ENCODE assay signal across 1 cellular context in genomic region chr14:64636208-64636979, GRCh38.
TF ChIP-seq lines count a peak whose summit lies in the region.

No MANE protein-coding gene starts in this region.

TF ChIP-seq in GM23338, 12 proteins besides CTCF, POLR2A, EP300 and RAD21 (continued from another document):
- TF ChIP-seq ETS1 (IDR thresholded peaks at IDR 0.05) (no peak), EZH2phosphoT487 (IDR thresholded peaks at IDR 0.05; ENCODE audit: unreplicated experiment) (no peak), STAT1 (IDR thresholded peaks at IDR 0.05; ENCODE audit: unreplicated experiment) (no peak), EZH2 (IDR thresholded peaks at IDR 0.05; ENCODE audit: low read depth, unreplicated experiment) (no peak)
